17 cellular contexts compared by ENCODE assay signal in genomic region chr4:10085828-10086505, GRCh38. TPM values are rescaled to one million over a fixed set of nuclear protein-coding genes. Genes with fewer than 3 reads are reported as not detected.
DNase-seq lines count a peak whose midpoint lies in the region; ATAC-seq and TF ChIP-seq lines count a peak whose summit lies in the region.
"Had no signal": no experiment of that assay in that cellular context is flagged by ENCODE, and none has a peak within 500 bp of the region (broad histone marks: within the 10 kb centered on the region; RNA-seq: fewer than 3 reads in every experiment).

No MANE protein-coding gene starts in this region.

- 83 to 86% methylated on average over 23 of the region's 23 CpGs for WGBS in GM23248 (ENCODE audit: low coverage in 1 of 2, low lambda C conversion rate in 2 of 2, missing lambda C conversion rate in 2 of 2), 2 experiments
- 90 to 93% methylated on average over 19 to 23 of the region's 23 CpGs for WGBS in body of pancreas, 2 donors

- peaks cover 10% of the 10 kb centered on the region; the same call in 1 of the 2 replicates for H3F3A ChIP-seq in GM23248 (ENCODE audit: insufficient read depth)

- no peak for TF ChIP-seq POLR2A in body of pancreas (IDR thresholded peaks at IDR 0.05)

- no peak overlapping the region for H3K4me2 ChIP-seq in GM23248 (ENCODE audit: unreplicated experiment)

- no peak for TF ChIP-seq CTCF in AG04450 (IDR thresholded peaks at IDR 0.05; ENCODE audit: low read depth, low read length)
- no peak for TF ChIP-seq CTCF in nephron progenitor cell (IDR thresholded peaks at IDR 0.05)
- TF ChIP-seq CTCF in body of pancreas (IDR thresholded peaks at IDR 0.05), result no peak

- H3K4me1 ChIP-seq in GM23248 (ENCODE audit: insufficient read depth), result no peaks in the 10 kb centered on the region
- peaks cover 15% of the 10 kb centered on the region for H3K4me1 ChIP-seq in body of pancreas

- H3K9me2 ChIP-seq in GM23248 (ENCODE audit: insufficient read depth), result no peaks in the 10 kb centered on the region

- DNase-seq in AG04450 (ENCODE audit: low read depth, low spot score) (no peak), H7 (peak; percentile 36), Right ventricle myocardium inferior (ENCODE audit: missing footprints) (peak; percentile 30), nephron progenitor cell (no peak), NCI-H1694 treated with DMSO at 0.1 percent for 48 hours (lab: John Stamatoyannopoulos, UW) (no peak), mesenteric fat pad (ENCODE audit: low spot score) (no peak), GM23248 (no peak), body of pancreas (no peak)
- DNase-seq: activated CD4-positive, CD25-positive, alpha-beta regulatory T cell treated with anti-CD3 and anti-CD28 coated beads, Interleukin-2, amount 50 U/mL, for 72 hours; Calu3; effector memory CD8-positive, alpha-beta T cell; GDM1; NCI-H187; NCI-H446; SHP77 treated with DMSO at 0.1 percent for 48 hours; stimulated activated CD4-positive, alpha-beta T cell treated with anti-CD3 and anti-CD28 coated beads, Interleukin-15, amount 100 ng/mL, for 24 hours; testis had no signal

- H3K27me3 ChIP-seq in AG04450 (ENCODE audit: control insufficient read depth, insufficient read depth, low read length), result no peaks in the 10 kb centered on the region
- H3K27me3 ChIP-seq in H7 (ENCODE audit: control insufficient read depth, insufficient read depth, low read length), result no peaks in the 10 kb centered on the region
- no peaks in the 10 kb centered on the region for H3K27me3 ChIP-seq in GM23248 (replicated peaks; ENCODE audit: insufficient read depth)
- no peaks in the 10 kb centered on the region for H3K27me3 ChIP-seq in body of pancreas
- H3K27me3 ChIP-seq: testis had no signal

- H3K4me3 Mint-ChIP-seq in nephron progenitor cell, result no peak overlapping the region
- H3K4me3 Mint-ChIP-seq: effector memory CD8-positive, alpha-beta T cell had no signal

- in situ Hi-C loops in GM23248 (cut with MboI), result no loop called here

- POLR2A ChIA-PET in AG04450 (lab: Yijun Ruan, JAX), result interaction anchor here (1.4 kb wide), 1 partner anchor 21 kb away, joined by 7 read pairs; no protein-coding TSS in a partner anchor

- peaks cover 56% of the 10 kb centered on the region for H3K36me3 Mint-ChIP-seq in nephron progenitor cell (ENCODE audit: low read depth)

- H3K27ac ChIP-seq in AG04450 (ENCODE audit: low read depth, low read length) (peak overlapping the region; percentile 11), GM23248 (no peak overlapping the region), body of pancreas (no peak overlapping the region)
- H3K27ac ChIP-seq: testis had no signal

- H4K20me1 ChIP-seq in GM23248 (ENCODE audit: insufficient read depth), result no peaks in the 10 kb centered on the region; the same call in 1 of the 2 replicates

- H3K27ac Mint-ChIP-seq in nephron progenitor cell, result peak overlapping the region; percentile 86

- peaks cover 82% of the 10 kb centered on the region for H3K36me3 ChIP-seq in H7 (replicated peaks; ENCODE audit: control insufficient read depth, insufficient read depth, low read length)
- H3K36me3 ChIP-seq in GM23248 (ENCODE audit: low read depth), result peaks cover 92% of the 10 kb centered on the region
- H3K36me3 ChIP-seq in body of pancreas (replicated peaks in 1 of 2; ENCODE audit: insufficient read depth in 1 of 2, low read depth in 2 of 2), result peaks cover 6 to 44% of the 10 kb centered on the region in 2 donors

- ATAC-seq in Right ventricle myocardium inferior, result no peak
- no peak for ATAC-seq in body of pancreas
- ATAC-seq: effector memory CD8-positive, alpha-beta T cell had no signal

- H3K9ac ChIP-seq in GM23248, result no peak overlapping the region

- H3K9me3 ChIP-seq in AG04450 (ENCODE audit: control insufficient read depth, insufficient read depth, low read length) (no peaks in the 10 kb centered on the region), GM23248 (ENCODE audit: low read depth) (no peaks in the 10 kb centered on the region), body of pancreas (no peaks in the 10 kb centered on the region)
- H3K9me3 ChIP-seq: testis had no signal

- peaks cover 19% of the 10 kb centered on the region for H3K4me1 Mint-ChIP-seq in nephron progenitor cell

- H3K9me3 Mint-ChIP-seq in nephron progenitor cell, result no peaks in the 10 kb centered on the region
- H3K9me3 Mint-ChIP-seq: effector memory CD8-positive, alpha-beta T cell had no signal

- peaks cover 99% of the 10 kb centered on the region for H3K79me2 ChIP-seq in GM23248 (ENCODE audit: insufficient read depth)

- H3K4me3 ChIP-seq in AG04450 (ENCODE audit: low read depth, low read length), result no peak overlapping the region
- H3K4me3 ChIP-seq in H7 (ENCODE audit: insufficient read depth, low read depth, low read length), result no peak overlapping the region
- no peak overlapping the region for H3K4me3 ChIP-seq in GM23248
- no peak overlapping the region for H3K4me3 ChIP-seq in body of pancreas
- H3K4me3 ChIP-seq: testis had no signal

- intact Hi-C loops in Right ventricle myocardium inferior (cut with DNase I) (loop anchor here (2.0 kb wide), 1 partner anchor 31 kb away; the partner anchor contains the start of gene WDR1), body of pancreas (cut with DNase I) (no loop called here)

- CTCF ChIA-PET in AG04450 (lab: Charles Lee), result interaction anchor here (1.0 kb wide), 1 partner anchor 10 kb away, joined by 3 read pairs; no protein-coding TSS in a partner anchor

- no peaks in the 10 kb centered on the region for H3K27me3 Mint-ChIP-seq in nephron progenitor cell (ENCODE audit: low read depth, poor library complexity)
- H3K27me3 Mint-ChIP-seq: effector memory CD8-positive, alpha-beta T cell had no signal

- no peak overlapping the region for H2AFZ ChIP-seq in GM23248

RNA-seq across cellular contexts. Expression of gene WDR1, which starts 30.6 kb away (rescaled TPM):
- polyA plus RNA-seq in AG04450 (2011; rRNA removed) (722 and 735 TPM in 2 replicates), GM23248 (2016; fragmentation: Nextera tagmentation; extraction: Ambion mirVana) (413 and 419 TPM in 2 replicates)
- polyA minus RNA-seq in AG04450 (2011; rRNA and poly(A)+ RNA removed), result 648 and 799 TPM in 2 replicates
- total RNA-seq in H7 (2014; rRNA removed; shearing (Covaris generic)), result 219 and 254 TPM in 2 replicates
- total RNA-seq in Right ventricle myocardium inferior (210 TPM), mesenteric fat pad (249 TPM), body of pancreas (10 to 100 TPM; 46.1 to 51.9 TPM)
- total RNA-seq in GM23248 (2014; rRNA removed; shearing (Covaris generic)), result 471 and 487 TPM in 2 replicates

Comparison
In these comparisons a context has a peak if more than half of its experiments do, and no peak if none do; other contexts are left out.
1. DNase-seq: peak in H7 (single experiment) and Right ventricle myocardium inferior (single experiment); none in AG04450 (single experiment), nephron progenitor cell (single experiment), NCI-H1694 treated with DMSO at 0.1 percent for 48 hours (single experiment), mesenteric fat pad (single experiment), GM23248 (single experiment) and body of pancreas (0 of 4).